Comparison of ENCODE assay signal across 12 cellular contexts in genomic region chr5:180343846-180344327, GRCh38. TPM values are rescaled to one million over a fixed set of nuclear protein-coding genes. Genes with fewer than 3 reads are reported as not detected.
A peak's percentile ranks its signal among the peaks of the same experiment; 100 is the strongest.
DNase-seq lines count a peak whose midpoint lies in the region; ATAC-seq, FAIRE-seq and TF ChIP-seq lines count a peak whose summit lies in the region.
"Had no signal": no experiment of that assay in that cellular context is flagged by ENCODE, and none has a peak within 500 bp of the region (broad histone marks: within the 10 kb centered on the region; RNA-seq: fewer than 3 reads in every experiment).

No MANE protein-coding gene starts in this region.

- no peak for TF ChIP-seq RAD21 in Ishikawa (IDR thresholded peaks at IDR 0.05; ENCODE audit: low read depth)

- no peak for TF ChIP-seq EP300 in Ishikawa (IDR thresholded peaks at IDR 0.05; ENCODE audit: borderline replicate concordance)

- H3K27me3 ChIP-seq in right atrium auricular region (no peaks in the 10 kb centered on the region), small intestine (ENCODE audit: control insufficient read depth in 2 of 2, insufficient read depth in 2 of 2, low read length in 2 of 2) (no peaks in the 10 kb centered on the region)
- H3K27me3 ChIP-seq: thyroid gland had no signal

- H3K4me3 ChIP-seq in right atrium auricular region (no peak overlapping the region), small intestine (ENCODE audit: low read depth in 1 of 2, low read length in 2 of 2) (no peak overlapping the region)
- H3K4me3 ChIP-seq: thyroid gland had no signal

- H3K27ac ChIP-seq in right atrium auricular region: no peak overlapping the region
- H3K27ac ChIP-seq in small intestine (ENCODE audit: low read depth in 1 of 2, low read length in 1 of 2): no peak overlapping the region
- H3K27ac ChIP-seq: epithelial cell of prostate, thyroid gland had no signal

- H3K9me3 Mint-ChIP-seq in activated CD4-positive, alpha-beta T cell treated with anti-CD3 and anti-CD28 coated beads, Interleukin-2, amount 10 ng/mL, durations not matched to agents 24 days and 14 days: no peaks in the 10 kb centered on the region
- H3K9me3 Mint-ChIP-seq: activated naive CD4-positive, alpha-beta T cell treated with anti-CD3 and anti-CD28 coated beads for 36 hours had no signal

- FAIRE-seq in small intestine (lab: Jason Lieb, UNC): no peak

- DNase-seq in amniotic epithelial cell (ENCODE audit: low read depth) (peak; percentile 91), right atrium auricular region (ENCODE audit: low spot score) (peak; percentile 77), small intestine (peak; percentile 13), NCI-H1930 (lab: John Stamatoyannopoulos, UW) (no peak)
- DNase-seq in activated CD4-positive, alpha-beta T cell treated with anti-CD3 and anti-CD28 coated beads, Interleukin-2, amount 10 ng/mL, durations not matched to agents 24 days and 14 days: no peak
- DNase-seq: activated naive CD4-positive, alpha-beta T cell treated with anti-CD3 and anti-CD28 coated beads for 36 hours had no signal

- 38 to 55% (median 51%) methylated on average over 6 of the region's 6 CpGs for WGBS in small intestine, 3 donors

- H3K9me3 ChIP-seq in right atrium auricular region (no peaks in the 10 kb centered on the region), small intestine (ENCODE audit: control insufficient read depth, low read depth) (no peaks in the 10 kb centered on the region)
- H3K9me3 ChIP-seq: thyroid gland had no signal

- H3K36me3 ChIP-seq in right atrium auricular region (no peaks in the 10 kb centered on the region), small intestine (ENCODE audit: control insufficient read depth in 2 of 2, insufficient read depth in 2 of 2, low read length in 2 of 2) (no peaks in the 10 kb centered on the region)
- H3K36me3 ChIP-seq: thyroid gland had no signal

- peaks cover 7% of the 10 kb centered on the region for H3K27me3 Mint-ChIP-seq in activated CD4-positive, alpha-beta T cell treated with anti-CD3 and anti-CD28 coated beads, Interleukin-2, amount 10 ng/mL, durations not matched to agents 24 days and 14 days

- ATAC-seq in GM18858 (IDR thresholded peaks at IDR 0.05; ENCODE audit: unreplicated experiment): no peak
- ATAC-seq in GM21528 (IDR thresholded peaks at IDR 0.05; ENCODE audit: low FRiP score, unreplicated experiment): no peak

- H3K36me3 Mint-ChIP-seq in activated CD4-positive, alpha-beta T cell treated with anti-CD3 and anti-CD28 coated beads, Interleukin-2, amount 10 ng/mL, durations not matched to agents 24 days and 14 days (ENCODE audit: low read depth): no peaks in the 10 kb centered on the region
- H3K36me3 Mint-ChIP-seq: IgD-negative memory B cell had no signal

- intact Hi-C loops in activated CD4-positive, alpha-beta T cell treated with anti-CD3 and anti-CD28 coated beads, Interleukin-2, amount 10 ng/mL, durations not matched to agents 24 days and 14 days (cut with micrococcal nuclease): no loop called here

- H3K4me1 ChIP-seq in right atrium auricular region: peaks cover 0 to 18% of the 10 kb centered on the region in 2 donors
- H3K4me1 ChIP-seq in small intestine (ENCODE audit: control insufficient read depth in 2 of 2, insufficient read depth in 1 of 2, low read depth in 1 of 2, low read length in 1 of 2): no peaks in the 10 kb centered on the region

- no peak overlapping the region for H3K4me3 Mint-ChIP-seq in activated CD4-positive, alpha-beta T cell treated with anti-CD3 and anti-CD28 coated beads, Interleukin-2, amount 10 ng/mL, durations not matched to agents 24 days and 14 days
- H3K4me3 Mint-ChIP-seq: activated naive CD4-positive, alpha-beta T cell treated with anti-CD3 and anti-CD28 coated beads for 36 hours; IgD-negative memory B cell had no signal

- H3K27ac Mint-ChIP-seq in activated CD4-positive, alpha-beta T cell treated with anti-CD3 and anti-CD28 coated beads, Interleukin-2, amount 10 ng/mL, durations not matched to agents 24 days and 14 days: no peak overlapping the region
- H3K27ac Mint-ChIP-seq: activated naive CD4-positive, alpha-beta T cell treated with anti-CD3 and anti-CD28 coated beads for 36 hours; IgD-negative memory B cell had no signal

- TF ChIP-seq CTCF in right atrium auricular region (IDR thresholded peaks at IDR 0.05): no peak

- H3K4me1 Mint-ChIP-seq in activated CD4-positive, alpha-beta T cell treated with anti-CD3 and anti-CD28 coated beads, Interleukin-2, amount 10 ng/mL, durations not matched to agents 24 days and 14 days: no peaks in the 10 kb centered on the region

TF ChIP-seq in Ishikawa, 13 proteins besides CTCF, POLR2A, EP300 and RAD21:
- TF ChIP-seq CEBPB (IDR thresholded peaks at IDR 0.05): peak; percentile 89
- TF ChIP-seq, protein P1, sequence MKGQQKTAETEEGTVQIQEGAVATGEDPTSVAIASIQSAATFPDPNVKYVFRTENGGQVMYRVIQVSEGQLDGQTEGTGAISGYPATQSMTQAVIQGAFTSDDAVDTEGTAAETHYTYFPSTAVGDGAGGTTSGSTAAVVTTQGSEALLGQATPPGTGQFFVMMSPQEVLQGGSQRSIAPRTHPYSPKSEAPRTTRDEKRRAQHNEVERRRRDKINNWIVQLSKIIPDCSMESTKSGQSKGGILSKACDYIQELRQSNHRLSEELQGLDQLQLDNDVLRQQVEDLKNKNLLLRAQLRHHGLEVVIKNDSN (IDR thresholded peaks at IDR 0.05): no peak
- TF ChIP-seq TAF1 (IDR thresholded peaks at IDR 0.05; ENCODE audit: low read depth): no peak

RNA-seq across cellular contexts. Expression of gene GFPT2, which starts 9.2 kb away (rescaled TPM):
- 10 to 100 TPM; 25.4 to 27.2 TPM for total RNA-seq in right atrium auricular region
- polyA plus RNA-seq in small intestine: 1 to 10 TPM in 2 of 3 donors, under 1 TPM in 1; 0.54 to 4.5 (median 1.1) TPM
- 0.42 TPM in 1 of 2 replicates, not detected in the other for total RNA-seq in activated CD4-positive, alpha-beta T cell treated with anti-CD3 and anti-CD28 coated beads, Interleukin-2, amount 10 ng/mL, durations not matched to agents 24 days and 14 days

RNA-seq across cellular contexts. Expression of gene MAPK9, which starts 52.0 kb away (rescaled TPM):
- total RNA-seq in right atrium auricular region: 10 to 100 TPM; 25.1 to 30.0 TPM
- polyA plus RNA-seq in small intestine: 10 to 100 TPM; 13.2 to 18.4 (median 13.9) TPM
- 44.5 and 45.0 TPM in 2 replicates for total RNA-seq in activated CD4-positive, alpha-beta T cell treated with anti-CD3 and anti-CD28 coated beads, Interleukin-2, amount 10 ng/mL, durations not matched to agents 24 days and 14 days

Comparison
In these comparisons a context has a peak if more than half of its experiments do, and no peak if none do; other contexts are left out.
1. DNase-seq: peak in amniotic epithelial cell (single experiment), right atrium auricular region (single experiment) and small intestine (single experiment); none in NCI-H1930 (0 of 2) and activated CD4-positive, alpha-beta T cell treated with anti-CD3 and anti-CD28 coated beads, Interleukin-2, amount 10 ng/mL, durations not matched to agents 24 days and 14 days (single experiment).
2. RNA of gene GFPT2, which starts 9.2 kb away (total RNA-seq): 25.4 to 27.2 TPM in right atrium auricular region; 0.42 TPM in activated CD4-positive, alpha-beta T cell treated with anti-CD3 and anti-CD28 coated beads, Interleukin-2, amount 10 ng/mL, durations not matched to agents 24 days and 14 days; every median in the first group is over 10 times any median in the second.